18 cellular contexts compared by ENCODE assay signal in the genomic region with DNA sequence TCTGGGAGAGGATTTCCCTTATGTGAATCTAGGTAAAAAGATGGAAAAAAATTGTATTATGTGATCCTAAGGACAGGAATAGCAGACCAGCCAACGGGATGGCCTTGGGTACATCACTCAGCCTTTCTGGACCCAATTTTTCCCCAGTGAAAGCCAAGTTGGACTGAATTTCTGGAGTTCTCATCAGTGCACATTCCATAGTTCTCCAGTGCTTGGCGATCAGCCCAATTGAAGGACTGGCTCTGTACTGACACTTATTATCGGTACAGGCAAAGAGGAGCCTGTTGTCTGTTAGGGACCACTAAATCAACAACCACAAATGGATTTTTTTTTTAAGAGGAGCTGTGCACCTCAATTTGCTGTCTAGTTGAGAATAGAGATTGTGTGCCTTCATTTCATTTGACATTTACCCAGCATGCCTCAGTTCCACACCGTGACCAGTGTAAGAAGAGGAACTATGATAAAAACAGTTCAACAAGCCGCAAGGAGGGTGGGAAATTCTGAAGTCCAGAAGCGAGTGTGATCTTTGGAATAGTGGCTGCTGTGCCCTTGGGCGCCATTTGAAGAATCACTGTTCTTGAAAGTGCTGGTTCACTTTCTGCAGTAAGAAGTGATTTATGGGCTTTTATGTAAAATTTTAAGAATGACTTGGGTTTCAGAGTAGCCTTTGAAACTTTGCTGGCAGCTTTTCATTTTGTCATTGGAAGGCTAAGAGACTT. TPM values are rescaled to one million over a fixed set of nuclear protein-coding genes. Genes with fewer than 3 reads are reported as not detected.
DNase-seq lines count a peak whose midpoint lies in the region; ATAC-seq, FAIRE-seq and TF ChIP-seq lines count a peak whose summit lies in the region.
"Had no signal": no experiment of that assay in that cellular context is flagged by ENCODE, and none has a peak within 500 bp of the region (broad histone marks: within the 10 kb centered on the region; RNA-seq: fewer than 3 reads in every experiment).

No MANE protein-coding gene starts in this region.

- no peaks in the 10 kb centered on the region for H4K20me1 ChIP-seq in HepG2 (ENCODE audit: insufficient read depth, low read length)

- H3K4me3 ChIP-seq in HepG2 (replicated peaks in 1 of 3; ENCODE audit: insufficient read depth in 1 of 3, low read depth in 2 of 3, low read length in 3 of 3) (no peak overlapping the region), right lobe of liver (no peak overlapping the region), fibroblast of pulmonary artery (replicated peaks; ENCODE audit: low read depth, low read length) (no peak overlapping the region), dorsolateral prefrontal cortex (no peak overlapping the region)
- no peak overlapping the region for H3K4me3 ChIP-seq in naive thymus-derived CD4-positive, alpha-beta T cell (ENCODE audit: low read length)
- H3K4me3 ChIP-seq: breast epithelium had no signal

- H3K4me1 ChIP-seq in HepG2 (ENCODE audit: insufficient read depth, low read length) (peaks cover 37% of the 10 kb centered on the region), right lobe of liver (peaks cover 0 to 9% (median 0%) of the 10 kb centered on the region in 4 donors)
- H3K4me1 ChIP-seq in naive thymus-derived CD4-positive, alpha-beta T cell (ENCODE audit: control insufficient read depth in 2 of 2, insufficient read depth in 2 of 2, low read length in 2 of 2) = no peaks in the 10 kb centered on the region
- H3K4me1 ChIP-seq: breast epithelium, foreskin keratinocyte had no signal

- 78% methylated on average over 7 of the region's 7 CpGs for WGBS in HepG2 (ENCODE audit: low lambda C conversion rate)
- WGBS in right lobe of liver (ENCODE audit: insufficient coverage, low coverage, low lambda C conversion rate, missing lambda C conversion rate) = 66% methylated on average over 5 of the region's 7 CpGs

- H3K4me1 Mint-ChIP-seq in naive thymus-derived CD4-positive, alpha-beta T cell = peaks cover 0 to 3% (median 0%) of the 10 kb centered on the region in 7 donors
- no peaks in the 10 kb centered on the region for H3K4me1 Mint-ChIP-seq in activated naive CD8-positive, alpha-beta T cell treated with anti-CD3 and anti-CD28 coated beads, Interleukin-2, amount 50 U/mL, for 24 hours

- H3K9me3 Mint-ChIP-seq in naive thymus-derived CD4-positive, alpha-beta T cell = no peaks in the 10 kb centered on the region
- no peaks in the 10 kb centered on the region for H3K9me3 Mint-ChIP-seq in activated naive CD8-positive, alpha-beta T cell treated with anti-CD3 and anti-CD28 coated beads, Interleukin-2, amount 50 U/mL, for 24 hours
- H3K9me3 Mint-ChIP-seq: HFFc6 had no signal

- POLR2A ChIA-PET in HepG2 (lab: Yijun Ruan, JAX) = interaction anchor here (1.5 to 2.7 kb wide), 2 partner anchors 12 to 15 kb away, joined by 9 to 37 read pairs; partner anchors contain the start of genes HIGD2A, KIAA1191 and NOP16
- POLR2A ChIA-PET in naive thymus-derived CD4-positive, alpha-beta T cell (lab: Charles Lee) = no interaction called here

- TF ChIP-seq POLR2A in HepG2 (IDR thresholded peaks at IDR 0.05; ENCODE audit: insufficient read depth in 1 of 2, low read depth in 2 of 2, low read length in 2 of 2) (no peak), right lobe of liver (IDR thresholded peaks at IDR 0.05) (no peak)

- TF ChIP-seq RAD21 in HepG2 (CRISPR knock-in tag; IDR thresholded peaks at IDR 0.05) = no peak

- H3K4me2 ChIP-seq in HepG2 (ENCODE audit: low read depth, low read length) = 0 out of 2 replicates have a peak overlapping the region, but pooled peaks have one; percentile 3

- no peak for FAIRE-seq in HepG2 (lab: Jason Lieb, UNC)
- FAIRE-seq: G401.6, kidney had no signal

- CTCF ChIA-PET in HepG2 (lab: Yijun Ruan, JAX; ENCODE audit: low intra/inter-chr PET ratio, low total read pairs) = no interaction called here
- CTCF ChIA-PET in naive thymus-derived CD4-positive, alpha-beta T cell (lab: Charles Lee) = no interaction called here

- peaks cover 0 to 7% (median 0%) of the 10 kb centered on the region in 5 donors for H3K36me3 Mint-ChIP-seq in naive thymus-derived CD4-positive, alpha-beta T cell
- peaks cover 11% of the 10 kb centered on the region for H3K36me3 Mint-ChIP-seq in activated naive CD8-positive, alpha-beta T cell treated with anti-CD3 and anti-CD28 coated beads, Interleukin-2, amount 50 U/mL, for 24 hours (ENCODE audit: low read depth)

- peak overlapping the region in 2 of 9 donors; percentile 25 to 57 for H3K27ac Mint-ChIP-seq in naive thymus-derived CD4-positive, alpha-beta T cell
- no peak overlapping the region for H3K27ac Mint-ChIP-seq in activated naive CD8-positive, alpha-beta T cell treated with anti-CD3 and anti-CD28 coated beads, Interleukin-2, amount 50 U/mL, for 24 hours
- H3K27ac Mint-ChIP-seq: HFFc6 had no signal

- H2AFZ ChIP-seq in HepG2 (ENCODE audit: low read length) = no peak overlapping the region

- in situ Hi-C loops in HepG2 (cut with HindIII; ENCODE audit: extremely low pct_ligation_motif_present, low pct_unique_long_range_greater_than_20kb) = no loop called here

- BruUV-seq in HepG2 (replicated peaks; lab: Mats Ljungman, UMichigan) = no TSS peak

- TF ChIP-seq CTCF in HepG2 (CRISPR knock-in tag; IDR thresholded peaks at IDR 0.05) (no peak), right lobe of liver (IDR thresholded peaks at IDR 0.05) (no peak), fibroblast of pulmonary artery (IDR thresholded peaks at IDR 0.05; ENCODE audit: low read length, missing control alignments) (no peak), dorsolateral prefrontal cortex (IDR thresholded peaks at IDR 0.05 in 54 of 56, conservative IDR thresholded peaks at IDR 0.05 in 2 of 56; ENCODE audit: low read depth in 1 of 56, partially characterized antibody in 56 of 56) (no peak)

- no peak for ATAC-seq in HepG2
- ATAC-seq in right lobe of liver = no peak
- peak; percentile 52 for ATAC-seq in naive thymus-derived CD4-positive, alpha-beta T cell
- no peak for ATAC-seq in activated naive CD8-positive, alpha-beta T cell treated with anti-CD3 and anti-CD28 coated beads, Interleukin-2, amount 50 U/mL, for 24 hours
- ATAC-seq: foreskin keratinocyte had no signal

- H3K4me3 Mint-ChIP-seq in naive thymus-derived CD4-positive, alpha-beta T cell = no peak overlapping the region
- H3K4me3 Mint-ChIP-seq in activated naive CD8-positive, alpha-beta T cell treated with anti-CD3 and anti-CD28 coated beads, Interleukin-2, amount 50 U/mL, for 24 hours = no peak overlapping the region
- H3K4me3 Mint-ChIP-seq: HFFc6 had no signal

- no peaks in the 10 kb centered on the region for H3K9me3 ChIP-seq in HepG2 (ENCODE audit: low read length)
- H3K9me3 ChIP-seq in right lobe of liver = no peaks in the 10 kb centered on the region
- H3K9me3 ChIP-seq in naive thymus-derived CD4-positive, alpha-beta T cell (ENCODE audit: control insufficient read depth in 2 of 3, low read length in 3 of 3) = no peaks in the 10 kb centered on the region
- H3K9me3 ChIP-seq: breast epithelium had no signal

- no peak for DNase-seq in HepG2 (ENCODE audit: low spot score)
- no peak for DNase-seq in right lobe of liver
- peak; percentile 14 for DNase-seq in fibroblast of pulmonary artery (ENCODE audit: low read depth)
- DNase-seq in naive thymus-derived CD4-positive, alpha-beta T cell = no peak
- no peak for DNase-seq in dorsolateral prefrontal cortex
- no peak for DNase-seq in GM19240 (ENCODE audit: insufficient read length, low spot score)
- DNase-seq in NCI-H1105 treated with DMSO at 0.1 percent for 48 hours (lab: John Stamatoyannopoulos, UW) = no peak
- DNase-seq in activated naive CD8-positive, alpha-beta T cell treated with anti-CD3 and anti-CD28 coated beads, Interleukin-2, amount 50 U/mL, for 24 hours = no peak
- DNase-seq: activated CD4-positive, alpha-beta T cell treated with anti-CD3 and anti-CD28 coated beads for 4 hours; activated naive CD4-positive, alpha-beta T cell treated with anti-CD3 and anti-CD28 coated beads, Interleukin-2, amount 50 U/mL, for 16 hours; effector CD8-positive, alpha-beta T cell; foreskin keratinocyte; HFFc6; kidney; NCI-H2029 treated with DMSO at 0.1 percent for 48 hours; T-helper 2 cell had no signal

- H3K27ac ChIP-seq in HepG2 (ENCODE audit: extremely low read length, insufficient read depth, low read length) (no peak overlapping the region), right lobe of liver (no peak overlapping the region), dorsolateral prefrontal cortex (peak overlapping the region in 4 of 59 donors; percentile 22 to 67 (median 38))
- H3K27ac ChIP-seq in naive thymus-derived CD4-positive, alpha-beta T cell (ENCODE audit: low read depth, low read length) = no peak overlapping the region
- H3K27ac ChIP-seq: foreskin keratinocyte had no signal

- no peak overlapping the region for H3K9ac ChIP-seq in HepG2 (ENCODE audit: insufficient read depth, low read depth, low read length)

- H3K27me3 ChIP-seq in HepG2 (ENCODE audit: control insufficient read depth in 1 of 2, insufficient read depth in 2 of 2, low read length in 2 of 2) (no peaks in the 10 kb centered on the region), right lobe of liver (no peaks in the 10 kb centered on the region), dorsolateral prefrontal cortex (no peaks in the 10 kb centered on the region)
- no peaks in the 10 kb centered on the region for H3K27me3 ChIP-seq in naive thymus-derived CD4-positive, alpha-beta T cell (ENCODE audit: control insufficient read depth in 2 of 2, insufficient read depth in 2 of 2, low read length in 2 of 2)
- H3K27me3 ChIP-seq: breast epithelium, foreskin keratinocyte had no signal

- intact Hi-C loops in HepG2 (cut with micrococcal nuclease; ENCODE audit: unreplicated experiment) = no loop called here
- intact Hi-C loops in right lobe of liver (cut with DNase I) = no loop called here
- intact Hi-C loops in naive thymus-derived CD4-positive, alpha-beta T cell (cut with micrococcal nuclease) = no loop called here
- intact Hi-C loops in dorsolateral prefrontal cortex (cut with DNase I) = no loop called here

- H3K36me3 ChIP-seq in HepG2 (replicated peaks in 1 of 2; ENCODE audit: control insufficient read depth in 1 of 2, insufficient read depth in 2 of 2, low read length in 2 of 2) (no peaks in the 10 kb centered on the region), right lobe of liver (no peaks in the 10 kb centered on the region)
- peaks cover 0 to 9% (median 0%) of the 10 kb centered on the region in 3 experiments for H3K36me3 ChIP-seq in naive thymus-derived CD4-positive, alpha-beta T cell (ENCODE audit: control insufficient read depth in 2 of 3, insufficient read depth in 3 of 3, low read length in 3 of 3)
- H3K36me3 ChIP-seq: breast epithelium had no signal

- no peaks in the 10 kb centered on the region for H3K79me2 ChIP-seq in HepG2 (ENCODE audit: insufficient read depth, low read length)

- H3K27me3 Mint-ChIP-seq in naive thymus-derived CD4-positive, alpha-beta T cell = no peaks in the 10 kb centered on the region
- H3K27me3 Mint-ChIP-seq in activated naive CD8-positive, alpha-beta T cell treated with anti-CD3 and anti-CD28 coated beads, Interleukin-2, amount 50 U/mL, for 24 hours = no peaks in the 10 kb centered on the region

- TF ChIP-seq EP300 in HepG2 (IDR thresholded peaks at IDR 0.05; ENCODE audit: low read depth in 2 of 2, low read length in 2 of 2) (no peak), HepG2 (CRISPR knock-in tag; IDR thresholded peaks at IDR 0.05; ENCODE audit: borderline replicate concordance) (no peak)

RNA-seq across cellular contexts. Expression of gene ARL10, which starts 8.0 kb away (rescaled TPM):
- total RNA-seq in HepG2 (2016; rRNA removed; fragmentation: Illumina TruSeq; extraction: Trizol) (0.01 and 0.18 TPM in 2 replicates), right lobe of liver (1 to 10 TPM in 5 of 6 experiments, under 1 TPM in 1; 0.93 to 2.4 (median 1.1) TPM), dorsolateral prefrontal cortex (10 to 100 TPM; 18.1 to 46.0 (median 28.5) TPM)
- total RNA-seq in HepG2 (2016; cell fraction: cytosol; rRNA removed; fragmentation: Illumina TruSeq; extraction: Trizol; ENCODE audit: low read depth) = 1.1 TPM in 1 of 2 replicates, not detected in the other
- 0.45 TPM in 1 of 2 replicates, not detected in the other for total RNA-seq in HepG2 (2016; cell fraction: insoluble cytoplasmic fraction; rRNA removed; fragmentation: Illumina TruSeq; extraction: Trizol)
- total RNA-seq in HepG2 (2016; cell fraction: membrane; rRNA removed; fragmentation: Illumina TruSeq; extraction: Trizol) = 0.93 and 0.96 TPM in 2 replicates
- total RNA-seq in HepG2 (2016; cell fraction: nucleus; rRNA removed; fragmentation: Illumina TruSeq; extraction: Trizol) = 0.53 TPM in 1 of 2 replicates, not detected in the other
- 0.22 and 0.50 TPM in 2 replicates for polyA plus RNA-seq in HepG2 (2011; rRNA removed)
- polyA plus RNA-seq in HepG2 (2011; cell fraction: cytosol; rRNA removed) = under 0.01 and 0.01 TPM in 2 replicates
- polyA plus RNA-seq in HepG2 (2011; cell fraction: nucleus; rRNA removed) = 0.02 and 0.03 TPM in 2 replicates
- 0.05 and 0.07 TPM in 2 replicates for polyA plus RNA-seq in HepG2 (2012)
- 0.51 and 1.6 TPM in 2 replicates for polyA plus RNA-seq in HepG2 (2016; cell fraction: cytosol; fragmentation: Illumina TruSeq; extraction: Trizol; ENCODE audit: low read depth)
- not detected in 2 replicates for polyA plus RNA-seq in HepG2 (2016; cell fraction: insoluble cytoplasmic fraction; fragmentation: Illumina TruSeq; extraction: Trizol; ENCODE audit: low read depth)
- polyA plus RNA-seq in HepG2 (2016; cell fraction: membrane; fragmentation: Illumina TruSeq; extraction: Trizol; ENCODE audit: low read depth) = 1.5 TPM in 1 of 2 replicates, not detected in the other
- polyA plus RNA-seq in HepG2 (2016; cell fraction: nucleus; fragmentation: Illumina TruSeq; extraction: Trizol; ENCODE audit: insufficient read depth, low read depth) = 0.05 TPM in 1 of 2 replicates, not detected in the other
- 0.02 and 0.22 TPM in 2 replicates for polyA minus RNA-seq in HepG2 (2011; rRNA and poly(A)+ RNA removed; ENCODE audit: low replicate concordance)
- polyA minus RNA-seq in HepG2 (2011; cell fraction: cytosol; rRNA and poly(A)+ RNA removed) = 0.79 TPM in 1 of 2 replicates, not detected in the other
- under 0.01 TPM in 2 replicates for polyA minus RNA-seq in HepG2 (2011; cell fraction: nucleus; rRNA and poly(A)+ RNA removed)
- total RNA-seq in naive thymus-derived CD4-positive, alpha-beta T cell = 10 to 100 TPM in 3 of 5 experiments, 1 to 10 TPM in 2; 8.7 to 15.9 (median 12.4) TPM
- 1 to 10 TPM; 1.0 to 2.2 TPM for polyA plus RNA-seq in naive thymus-derived CD4-positive, alpha-beta T cell

RNA-seq across cellular contexts. Expression of gene KIAA1191, which starts 11.7 kb away (rescaled TPM):
- 63.6 and 81.6 TPM in 2 replicates for total RNA-seq in HepG2 (2016; rRNA removed; fragmentation: Illumina TruSeq; extraction: Trizol)
- total RNA-seq in HepG2 (2016; cell fraction: cytosol; rRNA removed; fragmentation: Illumina TruSeq; extraction: Trizol; ENCODE audit: low read depth) = 31.6 and 37.8 TPM in 2 replicates
- total RNA-seq in HepG2 (2016; cell fraction: insoluble cytoplasmic fraction; rRNA removed; fragmentation: Illumina TruSeq; extraction: Trizol) = 65.9 and 72.9 TPM in 2 replicates
- total RNA-seq in HepG2 (2016; cell fraction: membrane; rRNA removed; fragmentation: Illumina TruSeq; extraction: Trizol) = 115 and 123 TPM in 2 replicates
- 36.2 and 40.9 TPM in 2 replicates for total RNA-seq in HepG2 (2016; cell fraction: nucleus; rRNA removed; fragmentation: Illumina TruSeq; extraction: Trizol)
- polyA plus RNA-seq in HepG2 (2011; rRNA removed) = 103 and 115 TPM in 2 replicates
- 101 and 112 TPM in 2 replicates for polyA plus RNA-seq in HepG2 (2011; cell fraction: cytosol; rRNA removed)
- polyA plus RNA-seq in HepG2 (2011; cell fraction: nucleus; rRNA removed) = 49.0 and 59.8 TPM in 2 replicates
- polyA plus RNA-seq in HepG2 (2012) = 74.1 and 79.3 TPM in 2 replicates
- 37.9 and 44.6 TPM in 2 replicates for polyA plus RNA-seq in HepG2 (2016; cell fraction: cytosol; fragmentation: Illumina TruSeq; extraction: Trizol; ENCODE audit: low read depth)
- 95.8 and 106 TPM in 2 replicates for polyA plus RNA-seq in HepG2 (2016; cell fraction: insoluble cytoplasmic fraction; fragmentation: Illumina TruSeq; extraction: Trizol; ENCODE audit: low read depth)
- 126 and 130 TPM in 2 replicates for polyA plus RNA-seq in HepG2 (2016; cell fraction: membrane; fragmentation: Illumina TruSeq; extraction: Trizol; ENCODE audit: low read depth)
- polyA plus RNA-seq in HepG2 (2016; cell fraction: nucleus; fragmentation: Illumina TruSeq; extraction: Trizol; ENCODE audit: insufficient read depth, low read depth) = 74.2 and 82.1 TPM in 2 replicates
- 90.9 and 162 TPM in 2 replicates for polyA minus RNA-seq in HepG2 (2011; rRNA and poly(A)+ RNA removed; ENCODE audit: low replicate concordance)
- 54.6 and 59.7 TPM in 2 replicates for polyA minus RNA-seq in HepG2 (2011; cell fraction: cytosol; rRNA and poly(A)+ RNA removed)
- 37.3 and 54.8 TPM in 2 replicates for polyA minus RNA-seq in HepG2 (2011; cell fraction: nucleus; rRNA and poly(A)+ RNA removed)
- 10 to 100 TPM; 49.7 to 65.0 (median 57.6) TPM for total RNA-seq in right lobe of liver
- total RNA-seq in naive thymus-derived CD4-positive, alpha-beta T cell = 10 to 100 TPM; 59.4 to 76.6 (median 65.9) TPM
- polyA plus RNA-seq in naive thymus-derived CD4-positive, alpha-beta T cell = 10 to 100 TPM; 43.1 to 53.3 TPM
- total RNA-seq in dorsolateral prefrontal cortex = 100 to 1,000 TPM in 118 of 120 experiments, 10 to 100 TPM in 2; 94.9 to 173 (median 136) TPM

RNA-seq across cellular contexts. Expression of gene NOP16, which starts 15.1 kb away (rescaled TPM):
- total RNA-seq in HepG2 (2016; rRNA removed; fragmentation: Illumina TruSeq; extraction: Trizol) (48.4 and 58.4 TPM in 2 replicates), right lobe of liver (10 to 100 TPM; 12.8 to 19.6 (median 17.2) TPM), dorsolateral prefrontal cortex (10 to 100 TPM in 104 of 120 experiments, 1 to 10 TPM in 16; 7.6 to 21.5 (median 13.1) TPM)
- total RNA-seq in HepG2 (2016; cell fraction: cytosol; rRNA removed; fragmentation: Illumina TruSeq; extraction: Trizol; ENCODE audit: low read depth) = 19.8 and 25.4 TPM in 2 replicates
- 51.5 and 62.4 TPM in 2 replicates for total RNA-seq in HepG2 (2016; cell fraction: insoluble cytoplasmic fraction; rRNA removed; fragmentation: Illumina TruSeq; extraction: Trizol)
- total RNA-seq in HepG2 (2016; cell fraction: membrane; rRNA removed; fragmentation: Illumina TruSeq; extraction: Trizol) = 31.1 and 36.0 TPM in 2 replicates
- 38.3 and 50.4 TPM in 2 replicates for total RNA-seq in HepG2 (2016; cell fraction: nucleus; rRNA removed; fragmentation: Illumina TruSeq; extraction: Trizol)
- 43.3 and 45.9 TPM in 2 replicates for polyA plus RNA-seq in HepG2 (2011; rRNA removed)
- polyA plus RNA-seq in HepG2 (2011; cell fraction: cytosol; rRNA removed) = 43.5 and 48.0 TPM in 2 replicates
- polyA plus RNA-seq in HepG2 (2011; cell fraction: nucleus; rRNA removed) = 49.8 and 55.0 TPM in 2 replicates
- polyA plus RNA-seq in HepG2 (2012) = 36.0 and 45.5 TPM in 2 replicates
- 20.0 and 21.6 TPM in 2 replicates for polyA plus RNA-seq in HepG2 (2016; cell fraction: cytosol; fragmentation: Illumina TruSeq; extraction: Trizol; ENCODE audit: low read depth)
- 99.0 and 104 TPM in 2 replicates for polyA plus RNA-seq in HepG2 (2016; cell fraction: insoluble cytoplasmic fraction; fragmentation: Illumina TruSeq; extraction: Trizol; ENCODE audit: low read depth)
- 29.9 and 32.3 TPM in 2 replicates for polyA plus RNA-seq in HepG2 (2016; cell fraction: membrane; fragmentation: Illumina TruSeq; extraction: Trizol; ENCODE audit: low read depth)
- polyA plus RNA-seq in HepG2 (2016; cell fraction: nucleus; fragmentation: Illumina TruSeq; extraction: Trizol; ENCODE audit: insufficient read depth, low read depth) = 76.6 and 84.9 TPM in 2 replicates
- polyA minus RNA-seq in HepG2 (2011; rRNA and poly(A)+ RNA removed; ENCODE audit: low replicate concordance) = 16.4 and 48.3 TPM in 2 replicates
- polyA minus RNA-seq in HepG2 (2011; cell fraction: cytosol; rRNA and poly(A)+ RNA removed) = 10.2 and 15.5 TPM in 2 replicates
- polyA minus RNA-seq in HepG2 (2011; cell fraction: nucleus; rRNA and poly(A)+ RNA removed) = 37.8 and 42.2 TPM in 2 replicates
- total RNA-seq in naive thymus-derived CD4-positive, alpha-beta T cell = 10 to 100 TPM; 12.8 to 35.3 (median 22.2) TPM
- 10 to 100 TPM; 26.9 to 42.2 TPM for polyA plus RNA-seq in naive thymus-derived CD4-positive, alpha-beta T cell

RNA-seq across cellular contexts. Expression of gene HIGD2A, which starts 15.3 kb away (rescaled TPM):
- total RNA-seq in HepG2 (2016; rRNA removed; fragmentation: Illumina TruSeq; extraction: Trizol) (89.2 and 95.7 TPM in 2 replicates), right lobe of liver (100 to 1,000 TPM in 2 of 6 experiments, 10 to 100 TPM in 4; 39.0 to 107 (median 56.5) TPM), dorsolateral prefrontal cortex (100 to 1,000 TPM in 8 of 120 experiments, 10 to 100 TPM in 112; 58.3 to 114 (median 80.1) TPM)
- 64.5 and 65.6 TPM in 2 replicates for total RNA-seq in HepG2 (2016; cell fraction: cytosol; rRNA removed; fragmentation: Illumina TruSeq; extraction: Trizol; ENCODE audit: low read depth)
- 87.9 and 107 TPM in 2 replicates for total RNA-seq in HepG2 (2016; cell fraction: insoluble cytoplasmic fraction; rRNA removed; fragmentation: Illumina TruSeq; extraction: Trizol)
- 112 and 135 TPM in 2 replicates for total RNA-seq in HepG2 (2016; cell fraction: membrane; rRNA removed; fragmentation: Illumina TruSeq; extraction: Trizol)
- 38.9 and 40.5 TPM in 2 replicates for total RNA-seq in HepG2 (2016; cell fraction: nucleus; rRNA removed; fragmentation: Illumina TruSeq; extraction: Trizol)
- polyA plus RNA-seq in HepG2 (2011; rRNA removed) = 146 TPM in 2 replicates
- 171 and 302 TPM in 2 replicates for polyA plus RNA-seq in HepG2 (2011; cell fraction: cytosol; rRNA removed)
- 77.0 and 77.1 TPM in 2 replicates for polyA plus RNA-seq in HepG2 (2011; cell fraction: nucleus; rRNA removed)
- polyA plus RNA-seq in HepG2 (2012) = 133 and 141 TPM in 2 replicates
- polyA plus RNA-seq in HepG2 (2016; cell fraction: cytosol; fragmentation: Illumina TruSeq; extraction: Trizol; ENCODE audit: low read depth) = 151 and 159 TPM in 2 replicates
- 220 and 222 TPM in 2 replicates for polyA plus RNA-seq in HepG2 (2016; cell fraction: insoluble cytoplasmic fraction; fragmentation: Illumina TruSeq; extraction: Trizol; ENCODE audit: low read depth)
- 239 and 256 TPM in 2 replicates for polyA plus RNA-seq in HepG2 (2016; cell fraction: membrane; fragmentation: Illumina TruSeq; extraction: Trizol; ENCODE audit: low read depth)
- polyA plus RNA-seq in HepG2 (2016; cell fraction: nucleus; fragmentation: Illumina TruSeq; extraction: Trizol; ENCODE audit: insufficient read depth, low read depth) = 118 and 123 TPM in 2 replicates
- 148 and 164 TPM in 2 replicates for polyA minus RNA-seq in HepG2 (2011; rRNA and poly(A)+ RNA removed; ENCODE audit: low replicate concordance)
- polyA minus RNA-seq in HepG2 (2011; cell fraction: cytosol; rRNA and poly(A)+ RNA removed) = 70.4 and 91.9 TPM in 2 replicates
- polyA minus RNA-seq in HepG2 (2011; cell fraction: nucleus; rRNA and poly(A)+ RNA removed) = 33.3 and 40.7 TPM in 2 replicates
- 100 to 1,000 TPM in 3 of 5 experiments, 10 to 100 TPM in 2; 86.8 to 124 (median 112) TPM for total RNA-seq in naive thymus-derived CD4-positive, alpha-beta T cell
- 100 to 1,000 TPM; 223 to 282 TPM for polyA plus RNA-seq in naive thymus-derived CD4-positive, alpha-beta T cell

RNA-seq across cellular contexts. Expression of gene CLTB, which starts 43.1 kb away (rescaled TPM):
- total RNA-seq in HepG2 (2016; rRNA removed; fragmentation: Illumina TruSeq; extraction: Trizol) (30.7 and 33.8 TPM in 2 replicates), right lobe of liver (10 to 100 TPM; 28.6 to 73.0 (median 31.3) TPM), dorsolateral prefrontal cortex (100 to 1,000 TPM in 115 of 120 experiments, 10 to 100 TPM in 5; 66.4 to 198 (median 136) TPM)
- 29.6 and 37.0 TPM in 2 replicates for total RNA-seq in HepG2 (2016; cell fraction: cytosol; rRNA removed; fragmentation: Illumina TruSeq; extraction: Trizol; ENCODE audit: low read depth)
- total RNA-seq in HepG2 (2016; cell fraction: insoluble cytoplasmic fraction; rRNA removed; fragmentation: Illumina TruSeq; extraction: Trizol) = 31.5 and 34.4 TPM in 2 replicates
- 33.2 and 41.2 TPM in 2 replicates for total RNA-seq in HepG2 (2016; cell fraction: membrane; rRNA removed; fragmentation: Illumina TruSeq; extraction: Trizol)
- total RNA-seq in HepG2 (2016; cell fraction: nucleus; rRNA removed; fragmentation: Illumina TruSeq; extraction: Trizol) = 15.1 and 15.7 TPM in 2 replicates
- 23.3 and 24.8 TPM in 2 replicates for polyA plus RNA-seq in HepG2 (2011; rRNA removed)
- 27.1 and 35.6 TPM in 2 replicates for polyA plus RNA-seq in HepG2 (2011; cell fraction: cytosol; rRNA removed)
- polyA plus RNA-seq in HepG2 (2011; cell fraction: nucleus; rRNA removed) = 29.2 and 30.5 TPM in 2 replicates
- 14.8 and 24.0 TPM in 2 replicates for polyA plus RNA-seq in HepG2 (2012)
- 31.8 and 36.4 TPM in 2 replicates for polyA plus RNA-seq in HepG2 (2016; cell fraction: cytosol; fragmentation: Illumina TruSeq; extraction: Trizol; ENCODE audit: low read depth)
- 30.6 and 31.4 TPM in 2 replicates for polyA plus RNA-seq in HepG2 (2016; cell fraction: insoluble cytoplasmic fraction; fragmentation: Illumina TruSeq; extraction: Trizol; ENCODE audit: low read depth)
- 32.7 and 36.2 TPM in 2 replicates for polyA plus RNA-seq in HepG2 (2016; cell fraction: membrane; fragmentation: Illumina TruSeq; extraction: Trizol; ENCODE audit: low read depth)
- polyA plus RNA-seq in HepG2 (2016; cell fraction: nucleus; fragmentation: Illumina TruSeq; extraction: Trizol; ENCODE audit: insufficient read depth, low read depth) = 28.4 and 29.1 TPM in 2 replicates
- 13.8 and 44.3 TPM in 2 replicates for polyA minus RNA-seq in HepG2 (2011; rRNA and poly(A)+ RNA removed; ENCODE audit: low replicate concordance)
- 9.0 and 12.0 TPM in 2 replicates for polyA minus RNA-seq in HepG2 (2011; cell fraction: cytosol; rRNA and poly(A)+ RNA removed)
- 7.7 and 8.2 TPM in 2 replicates for polyA minus RNA-seq in HepG2 (2011; cell fraction: nucleus; rRNA and poly(A)+ RNA removed)
- total RNA-seq in naive thymus-derived CD4-positive, alpha-beta T cell = 10 to 100 TPM; 30.6 to 67.2 (median 63.8) TPM
- 10 to 100 TPM; 73.6 to 90.9 TPM for polyA plus RNA-seq in naive thymus-derived CD4-positive, alpha-beta T cell
